In genomic region chr1:2241820-2242219, GRCh38 we compare ENCODE assay signal across 16 cellular contexts. TPM values are rescaled to one million over a fixed set of nuclear protein-coding genes. Genes with fewer than 3 reads are reported as not detected.
DNase-seq lines count a peak whose midpoint lies in the region; ATAC-seq, FAIRE-seq and TF ChIP-seq lines count a peak whose summit lies in the region.
"Had no signal": no experiment of that assay in that cellular context is flagged by ENCODE, and none has a peak within 500 bp of the region (broad histone marks: within the 10 kb centered on the region; RNA-seq: fewer than 3 reads in every experiment).

No MANE protein-coding gene starts in this region.

- intact Hi-C loops in activated naive CD4-positive, alpha-beta T cell treated with anti-CD3 and anti-CD28 coated beads for 36 hours (cut with micrococcal nuclease): no loop called here
- intact Hi-C loops in K562 (cut with micrococcal nuclease) (no loop called here), HepG2 (cut with micrococcal nuclease; ENCODE audit: unreplicated experiment) (no loop called here)

- no peaks in the 10 kb centered on the region for H3K9me3 Mint-ChIP-seq in activated naive CD4-positive, alpha-beta T cell treated with anti-CD3 and anti-CD28 coated beads for 36 hours

- CTCF ChIA-PET in activated naive CD4-positive, alpha-beta T cell treated with anti-CD3 and anti-CD28 coated beads for 36 hours (lab: Charles Lee): no interaction called here
- CTCF ChIA-PET in K562 (lab: Yijun Ruan, JAX; ENCODE audit: low intra/inter-chr PET ratio) (no interaction called here), HepG2 (lab: Yijun Ruan, JAX; ENCODE audit: low intra/inter-chr PET ratio, low total read pairs) (no interaction called here)

- ATAC-seq in K562 (peak; percentile 7), HepG2 (no peak)

- H3K4me1 ChIP-seq in K562 (replicated peaks in 1 of 2; ENCODE audit: control insufficient read depth in 2 of 2, insufficient read depth in 2 of 2, low read length in 2 of 2) (peaks cover 0 to 58% of the 10 kb centered on the region in 2 experiments; a peak in 4 of 5 replicates), HepG2 (ENCODE audit: insufficient read depth, low read length) (peaks cover 62% of the 10 kb centered on the region), suprapubic skin (peaks cover 88% of the 10 kb centered on the region), SJCRH30 (no peaks in the 10 kb centered on the region)

- H3K27me3 ChIP-seq in K562 (ENCODE audit: control insufficient read depth in 2 of 2, insufficient read depth in 2 of 2, low read length in 2 of 2) (no peaks in the 10 kb centered on the region), HepG2 (ENCODE audit: control insufficient read depth in 1 of 2, insufficient read depth in 2 of 2, low read length in 2 of 2) (no peaks in the 10 kb centered on the region), suprapubic skin (no peaks in the 10 kb centered on the region), SJCRH30 (no peaks in the 10 kb centered on the region)
- H3K27me3 ChIP-seq: heart right ventricle had no signal

- H4K20me1 ChIP-seq in K562 (replicated peaks; ENCODE audit: control insufficient read depth, insufficient read depth, low read length) (peaks cover 48% of the 10 kb centered on the region; the same call in 1 of the 2 replicates), HepG2 (ENCODE audit: insufficient read depth, low read length) (peaks cover 53% of the 10 kb centered on the region)

- H3K27me3 Mint-ChIP-seq in activated naive CD4-positive, alpha-beta T cell treated with anti-CD3 and anti-CD28 coated beads for 36 hours (ENCODE audit: low read depth): no peaks in the 10 kb centered on the region

- in situ Hi-C loops in K562 (cut with MboI) (no loop called here), HepG2 (cut with HindIII; ENCODE audit: extremely low pct_ligation_motif_present, low pct_unique_long_range_greater_than_20kb) (no loop called here)

- H3K4me2 ChIP-seq in K562 (ENCODE audit: insufficient read depth, low read length): no peak overlapping the region
- H3K4me2 ChIP-seq in HepG2 (ENCODE audit: low read depth, low read length): no peak overlapping the region

- no peak overlapping the region for H3K4me3 Mint-ChIP-seq in activated naive CD4-positive, alpha-beta T cell treated with anti-CD3 and anti-CD28 coated beads for 36 hours

- peaks cover 95% of the 10 kb centered on the region for H3K79me2 ChIP-seq in K562 (ENCODE audit: control insufficient read depth, insufficient read depth, low read length)
- H3K79me2 ChIP-seq in HepG2 (ENCODE audit: insufficient read depth, low read length): peaks cover 92% of the 10 kb centered on the region

- H3K4me3 ChIP-seq in K562 (no peak overlapping the region), HepG2 (replicated peaks in 1 of 3; ENCODE audit: insufficient read depth in 1 of 3, low read depth in 2 of 3, low read length in 3 of 3) (no peak overlapping the region), suprapubic skin (no peak overlapping the region), SJCRH30 (no peak overlapping the region)
- H3K4me3 ChIP-seq: heart right ventricle had no signal

- H3K36me3 ChIP-seq in K562 (ENCODE audit: control insufficient read depth, insufficient read depth, low read length) (peaks cover 38% of the 10 kb centered on the region; the same call in 1 of the 3 replicates), HepG2 (replicated peaks in 1 of 2; ENCODE audit: control insufficient read depth in 1 of 2, insufficient read depth in 2 of 2, low read length in 2 of 2) (peaks cover 8 to 20% of the 10 kb centered on the region in 2 experiments), suprapubic skin (no peaks in the 10 kb centered on the region), SJCRH30 (no peaks in the 10 kb centered on the region)

- H2AFZ ChIP-seq in K562 (ENCODE audit: low read depth, low read length) (no peak overlapping the region), HepG2 (ENCODE audit: low read length) (no peak overlapping the region)

- H3K9me3 ChIP-seq in K562 (replicated peaks; ENCODE audit: control insufficient read depth, insufficient read depth, low read depth, low read length) (no peaks in the 10 kb centered on the region), HepG2 (ENCODE audit: low read length) (no peaks in the 10 kb centered on the region), suprapubic skin (no peaks in the 10 kb centered on the region), SJCRH30 (replicated peaks) (no peaks in the 10 kb centered on the region)
- H3K9me3 ChIP-seq: heart right ventricle had no signal

- TF ChIP-seq EP300 in K562 (IDR thresholded peaks at IDR 0.05; ENCODE audit: low read length) (no peak), HepG2 (IDR thresholded peaks at IDR 0.05; ENCODE audit: low read depth in 2 of 2, low read length in 2 of 2) (no peak), HepG2 (CRISPR knock-in tag; IDR thresholded peaks at IDR 0.05; ENCODE audit: borderline replicate concordance) (no peak), suprapubic skin (IDR thresholded peaks at IDR 0.05) (no peak)

- TF ChIP-seq CTCF in K562 (IDR thresholded peaks at IDR 0.05 in 2 of 3, conservative IDR thresholded peaks at IDR 0.05 in 1 of 3; ENCODE audit: insufficient read depth in 2 of 3, low read depth in 1 of 3, low read length in 3 of 3): no peak
- TF ChIP-seq CTCF in HepG2 (CRISPR knock-in tag; IDR thresholded peaks at IDR 0.05): no peak
- no peak for TF ChIP-seq CTCF in suprapubic skin (IDR thresholded peaks at IDR 0.05)

- H3K27ac Mint-ChIP-seq in activated naive CD4-positive, alpha-beta T cell treated with anti-CD3 and anti-CD28 coated beads for 36 hours: peak overlapping the region; percentile 25

- peaks cover 13% of the 10 kb centered on the region for H3K36me3 Mint-ChIP-seq in activated naive CD4-positive, alpha-beta T cell treated with anti-CD3 and anti-CD28 coated beads for 36 hours (ENCODE audit: low read depth)

- 0 out of 2 replicates have a peak, but pooled peaks have one; percentile 34 for TF ChIP-seq POLR2A in K562 (conservative IDR thresholded peaks at IDR 0.05)
- no peak for TF ChIP-seq POLR2A in HepG2 (IDR thresholded peaks at IDR 0.05; ENCODE audit: insufficient read depth in 1 of 2, low read depth in 2 of 2, low read length in 2 of 2)
- no peak for TF ChIP-seq POLR2A in suprapubic skin (IDR thresholded peaks at IDR 0.05)

- H3K27ac ChIP-seq in K562 (ENCODE audit: extremely low read depth, low read depth, low read length): no peak overlapping the region
- H3K27ac ChIP-seq in HepG2 (ENCODE audit: extremely low read length, insufficient read depth, low read length): no peak overlapping the region
- H3K27ac ChIP-seq in suprapubic skin: peak overlapping the region; percentile 2
- H3K27ac ChIP-seq in SJCRH30: no peak overlapping the region

- H3K9me1 ChIP-seq in K562 (ENCODE audit: control insufficient read depth, insufficient read depth, low read length): peaks cover 17% of the 10 kb centered on the region

- FAIRE-seq in K562 (lab: Jason Lieb, UNC): no peak
- FAIRE-seq in HepG2 (lab: Jason Lieb, UNC): no peak
- FAIRE-seq: GM18507, RCC 7860 had no signal

- peaks cover 91% of the 10 kb centered on the region for H3K4me1 Mint-ChIP-seq in activated naive CD4-positive, alpha-beta T cell treated with anti-CD3 and anti-CD28 coated beads for 36 hours (ENCODE audit: low read depth)

- TF ChIP-seq RAD21 in K562 (CRISPR knock-in tag; conservative IDR thresholded peaks at IDR 0.05 in 1 of 2, IDR thresholded peaks at IDR 0.05 in 1 of 2) (no peak), HepG2 (CRISPR knock-in tag; IDR thresholded peaks at IDR 0.05) (no peak)

- WGBS in K562 (ENCODE audit: insufficient coverage, low coverage, missing lambda C conversion rate): 79% methylated on average over 13 of the region's 13 CpGs
- WGBS in HepG2 (ENCODE audit: low lambda C conversion rate): over 99% methylated on average over 13 of the region's 13 CpGs
- 84% methylated on average over 12 of the region's 13 CpGs for WGBS in suprapubic skin

- BruUV-seq in K562 (replicated peaks; lab: Mats Ljungman, UMichigan) (no TSS peak), HepG2 (replicated peaks; lab: Mats Ljungman, UMichigan) (no TSS peak)

- no peak for DNase-seq in activated naive CD4-positive, alpha-beta T cell treated with anti-CD3 and anti-CD28 coated beads for 36 hours
- no peak for DNase-seq in activated naive CD4-positive, alpha-beta T cell (lab: John Stamatoyannopoulos, UW)
- DNase-seq in K562 (ENCODE audit: extremely low read depth in 1 of 4, low spot score in 3 of 4) (no peak), HepG2 (ENCODE audit: low spot score) (no peak), suprapubic skin (ENCODE audit: low spot score in 2 of 2) (no peak), SJCRH30 (no peak), occipital lobe (lab: John Stamatoyannopoulos, UW) (no peak), cerebellar nuclear complex (lab: John Stamatoyannopoulos, UW) (no peak)
- DNase-seq: activated effector memory CD4-positive, alpha-beta T cell treated with anti-CD3 and anti-CD28 coated beads, Interleukin-2, amount 50 U/mL, for 16 hours; central memory CD4-positive, alpha-beta T cell; H7; heart right ventricle; NCI-H774; stimulated activated naive CD4-positive, alpha-beta T cell had no signal

- POLR2A ChIA-PET in K562 (lab: Yijun Ruan, JAX) (interaction anchor here (0.8 to 5.7 kb wide), 4 partner anchors 11 to 49 kb away, joined by 3 to 33 read pairs (median 3); partner anchors contain the start of genes FAAP20 and SKI), HepG2 (lab: Yijun Ruan, JAX) (interaction anchor here (2.7 kb wide), 1 partner anchor 9 kb away, joined by 11 read pairs; no protein-coding TSS in a partner anchor)

- peak overlapping the region in 1 of 2 experiments; percentile 75; a peak in 2 of 4 replicates for H3K9ac ChIP-seq in K562 (ENCODE audit: insufficient read depth in 1 of 2, low read depth in 2 of 2, low read length in 2 of 2)
- H3K9ac ChIP-seq in HepG2 (ENCODE audit: insufficient read depth, low read depth, low read length): no peak overlapping the region

RNA-seq across cellular contexts. Expression of gene SKI, which starts 13.7 kb away (rescaled TPM):
- 10 to 100 TPM; 25.5 to 26.3 TPM for total RNA-seq in activated naive CD4-positive, alpha-beta T cell treated with anti-CD3 and anti-CD28 coated beads for 36 hours
- 25.0 and 40.0 TPM in 2 replicates for total RNA-seq in K562 (2011; cell fraction: chromatin; rRNA removed; ENCODE audit: low replicate concordance)
- total RNA-seq in K562 (2011; cell fraction: nucleolus; rRNA removed): 28.2 and 34.2 TPM in 2 replicates
- total RNA-seq in K562 (2011; cell fraction: nucleoplasm; rRNA removed): 21.0 and 24.4 TPM in 2 replicates
- 10.8 and 16.6 TPM in 2 replicates for total RNA-seq in K562 (2014; rRNA removed)
- 2.8 and 3.2 TPM in 2 replicates for total RNA-seq in K562 (2014; rRNA removed; fragmentation: Illumina TruSeq; extraction: Trizol)
- 4.6 and 5.6 TPM in 2 replicates for total RNA-seq in K562 (2015; rRNA removed; fragmentation: Illumina TruSeq; extraction: Trizol)
- 55.4 and 60.5 TPM in 2 replicates for total RNA-seq in K562 (2021)
- 3.1 and 4.6 TPM in 2 replicates for polyA plus RNA-seq in K562 (2011; rRNA removed)
- 3.6 and 6.1 TPM in 2 replicates for polyA plus RNA-seq in K562 (2011; cell fraction: cytosol; rRNA removed)
- polyA plus RNA-seq in K562 (2011; cell fraction: nucleus; rRNA removed): 8.6 and 16.4 TPM in 2 replicates
- 13.2 and 13.6 TPM in 2 replicates for polyA plus RNA-seq in K562 (2012)
- 15.8 and 21.4 TPM in 2 replicates for polyA plus RNA-seq in K562 (2014; fragmentation: Illumina TruSeq; extraction: Trizol)
- polyA plus RNA-seq in K562 (2014; fragmentation: Nextera tagmentation; extraction: Ambion mirVana): under 1 TPM; 0.10 to 0.39 TPM
- 16.4 and 17.0 TPM in 2 replicates for polyA plus RNA-seq in K562 (2014; rRNA removed)
- polyA minus RNA-seq in K562 (2011; rRNA and poly(A)+ RNA removed): 2.7 and 4.6 TPM in 2 replicates
- polyA minus RNA-seq in K562 (2011; cell fraction: cytosol; rRNA and poly(A)+ RNA removed): 20.6 and 21.9 TPM in 2 replicates
- 8.6 and 10.9 TPM in 2 replicates for polyA minus RNA-seq in K562 (2011; cell fraction: nucleus; rRNA and poly(A)+ RNA removed)
- total RNA-seq in HepG2 (2016; rRNA removed; fragmentation: Illumina TruSeq; extraction: Trizol): 6.9 and 9.6 TPM in 2 replicates
- total RNA-seq in HepG2 (2016; cell fraction: cytosol; rRNA removed; fragmentation: Illumina TruSeq; extraction: Trizol; ENCODE audit: low read depth): 3.4 and 6.3 TPM in 2 replicates
- 7.7 and 7.9 TPM in 2 replicates for total RNA-seq in HepG2 (2016; cell fraction: insoluble cytoplasmic fraction; rRNA removed; fragmentation: Illumina TruSeq; extraction: Trizol)
- 4.6 and 5.7 TPM in 2 replicates for total RNA-seq in HepG2 (2016; cell fraction: membrane; rRNA removed; fragmentation: Illumina TruSeq; extraction: Trizol)
- 10.6 and 12.2 TPM in 2 replicates for total RNA-seq in HepG2 (2016; cell fraction: nucleus; rRNA removed; fragmentation: Illumina TruSeq; extraction: Trizol)
- 4.7 and 5.9 TPM in 2 replicates for polyA plus RNA-seq in HepG2 (2011; rRNA removed)
- polyA plus RNA-seq in HepG2 (2011; cell fraction: cytosol; rRNA removed): 3.8 and 4.2 TPM in 2 replicates
- 20.3 and 21.2 TPM in 2 replicates for polyA plus RNA-seq in HepG2 (2011; cell fraction: nucleus; rRNA removed)
- polyA plus RNA-seq in HepG2 (2012): 10.1 and 12.3 TPM in 2 replicates
- polyA plus RNA-seq in HepG2 (2016; cell fraction: cytosol; fragmentation: Illumina TruSeq; extraction: Trizol; ENCODE audit: low read depth): 0.60 and 0.83 TPM in 2 replicates
- 16.7 and 23.3 TPM in 2 replicates for polyA plus RNA-seq in HepG2 (2016; cell fraction: insoluble cytoplasmic fraction; fragmentation: Illumina TruSeq; extraction: Trizol; ENCODE audit: low read depth)
- 3.7 and 4.4 TPM in 2 replicates for polyA plus RNA-seq in HepG2 (2016; cell fraction: membrane; fragmentation: Illumina TruSeq; extraction: Trizol; ENCODE audit: low read depth)
- polyA plus RNA-seq in HepG2 (2016; cell fraction: nucleus; fragmentation: Illumina TruSeq; extraction: Trizol; ENCODE audit: insufficient read depth, low read depth): 33.8 and 34.3 TPM in 2 replicates
- polyA minus RNA-seq in HepG2 (2011; rRNA and poly(A)+ RNA removed; ENCODE audit: low replicate concordance): 4.4 and 14.7 TPM in 2 replicates
- polyA minus RNA-seq in HepG2 (2011; cell fraction: cytosol; rRNA and poly(A)+ RNA removed): 16.7 and 22.2 TPM in 2 replicates
- polyA minus RNA-seq in HepG2 (2011; cell fraction: nucleus; rRNA and poly(A)+ RNA removed): 10.9 and 12.1 TPM in 2 replicates
- total RNA-seq in suprapubic skin: 10 to 100 TPM; 51.8 to 91.2 (median 68.1) TPM
- 12.8 and 13.1 TPM in 2 replicates for total RNA-seq in SJCRH30 (2014; rRNA removed; shearing (Covaris generic))
- total RNA-seq in occipital lobe: 19.3 TPM

RNA-seq across cellular contexts. Expression of gene FAAP20, which starts 47.2 kb away (rescaled TPM):
- 10 to 100 TPM; 48.2 to 54.4 TPM for total RNA-seq in activated naive CD4-positive, alpha-beta T cell treated with anti-CD3 and anti-CD28 coated beads for 36 hours
- 32.5 and 87.9 TPM in 2 replicates for total RNA-seq in K562 (2011; cell fraction: chromatin; rRNA removed; ENCODE audit: low replicate concordance)
- total RNA-seq in K562 (2011; cell fraction: nucleolus; rRNA removed): 57.6 and 57.7 TPM in 2 replicates
- 37.4 and 38.2 TPM in 2 replicates for total RNA-seq in K562 (2011; cell fraction: nucleoplasm; rRNA removed)
- 74.4 and 79.5 TPM in 2 replicates for total RNA-seq in K562 (2014; rRNA removed)
- total RNA-seq in K562 (2014; rRNA removed; fragmentation: Illumina TruSeq; extraction: Trizol): 4.5 and 5.2 TPM in 2 replicates
- total RNA-seq in K562 (2015; rRNA removed; fragmentation: Illumina TruSeq; extraction: Trizol): 13.7 and 15.9 TPM in 2 replicates
- 142 TPM in 2 replicates for total RNA-seq in K562 (2021)
- polyA plus RNA-seq in K562 (2011; rRNA removed): 9.9 and 13.5 TPM in 2 replicates
- 19.5 and 92.5 TPM in 2 replicates for polyA plus RNA-seq in K562 (2011; cell fraction: cytosol; rRNA removed)
- 23.2 and 44.5 TPM in 2 replicates for polyA plus RNA-seq in K562 (2011; cell fraction: nucleus; rRNA removed)
- polyA plus RNA-seq in K562 (2012): 74.5 and 114 TPM in 2 replicates
- 8.4 and 22.6 TPM in 2 replicates for polyA plus RNA-seq in K562 (2014; fragmentation: Illumina TruSeq; extraction: Trizol)
- polyA plus RNA-seq in K562 (2014; fragmentation: Nextera tagmentation; extraction: Ambion mirVana): 1 to 10 TPM in 1 of 2 experiments, under 1 TPM in 1; 0.58 to 1.0 TPM
- polyA plus RNA-seq in K562 (2014; rRNA removed): 143 and 153 TPM in 2 replicates
- 3.3 and 3.9 TPM in 2 replicates for polyA minus RNA-seq in K562 (2011; rRNA and poly(A)+ RNA removed)
- polyA minus RNA-seq in K562 (2011; cell fraction: cytosol; rRNA and poly(A)+ RNA removed): 16.1 and 25.8 TPM in 2 replicates
- polyA minus RNA-seq in K562 (2011; cell fraction: nucleus; rRNA and poly(A)+ RNA removed): 10.0 and 14.0 TPM in 2 replicates
- total RNA-seq in HepG2 (2016; rRNA removed; fragmentation: Illumina TruSeq; extraction: Trizol): 10.4 and 10.8 TPM in 2 replicates
- total RNA-seq in HepG2 (2016; cell fraction: cytosol; rRNA removed; fragmentation: Illumina TruSeq; extraction: Trizol; ENCODE audit: low read depth): 25.8 and 31.3 TPM in 2 replicates
- total RNA-seq in HepG2 (2016; cell fraction: insoluble cytoplasmic fraction; rRNA removed; fragmentation: Illumina TruSeq; extraction: Trizol): 9.1 and 10.5 TPM in 2 replicates
- 30.5 and 36.7 TPM in 2 replicates for total RNA-seq in HepG2 (2016; cell fraction: membrane; rRNA removed; fragmentation: Illumina TruSeq; extraction: Trizol)
- 7.4 and 9.0 TPM in 2 replicates for total RNA-seq in HepG2 (2016; cell fraction: nucleus; rRNA removed; fragmentation: Illumina TruSeq; extraction: Trizol)
- polyA plus RNA-seq in HepG2 (2011; rRNA removed): 9.6 and 14.4 TPM in 2 replicates
- 8.7 and 21.7 TPM in 2 replicates for polyA plus RNA-seq in HepG2 (2011; cell fraction: cytosol; rRNA removed)
- 37.4 and 44.6 TPM in 2 replicates for polyA plus RNA-seq in HepG2 (2011; cell fraction: nucleus; rRNA removed)
- 24.2 and 24.5 TPM in 2 replicates for polyA plus RNA-seq in HepG2 (2012)
- polyA plus RNA-seq in HepG2 (2016; cell fraction: cytosol; fragmentation: Illumina TruSeq; extraction: Trizol; ENCODE audit: low read depth): 237 and 239 TPM in 2 replicates
- 38.7 and 46.2 TPM in 2 replicates for polyA plus RNA-seq in HepG2 (2016; cell fraction: insoluble cytoplasmic fraction; fragmentation: Illumina TruSeq; extraction: Trizol; ENCODE audit: low read depth)
- 156 and 163 TPM in 2 replicates for polyA plus RNA-seq in HepG2 (2016; cell fraction: membrane; fragmentation: Illumina TruSeq; extraction: Trizol; ENCODE audit: low read depth)
- 44.5 and 50.9 TPM in 2 replicates for polyA plus RNA-seq in HepG2 (2016; cell fraction: nucleus; fragmentation: Illumina TruSeq; extraction: Trizol; ENCODE audit: insufficient read depth, low read depth)
- polyA minus RNA-seq in HepG2 (2011; rRNA and poly(A)+ RNA removed; ENCODE audit: low replicate concordance): 3.5 and 6.2 TPM in 2 replicates
- polyA minus RNA-seq in HepG2 (2011; cell fraction: cytosol; rRNA and poly(A)+ RNA removed): 5.6 and 7.3 TPM in 2 replicates
- polyA minus RNA-seq in HepG2 (2011; cell fraction: nucleus; rRNA and poly(A)+ RNA removed): 6.3 and 6.6 TPM in 2 replicates
- 10 to 100 TPM; 18.6 to 47.3 (median 24.9) TPM for total RNA-seq in suprapubic skin
- 58.0 and 61.7 TPM in 2 replicates for total RNA-seq in SJCRH30 (2014; rRNA removed; shearing (Covaris generic))
- total RNA-seq in occipital lobe: 20.3 TPM
